In the genomic region with DNA sequence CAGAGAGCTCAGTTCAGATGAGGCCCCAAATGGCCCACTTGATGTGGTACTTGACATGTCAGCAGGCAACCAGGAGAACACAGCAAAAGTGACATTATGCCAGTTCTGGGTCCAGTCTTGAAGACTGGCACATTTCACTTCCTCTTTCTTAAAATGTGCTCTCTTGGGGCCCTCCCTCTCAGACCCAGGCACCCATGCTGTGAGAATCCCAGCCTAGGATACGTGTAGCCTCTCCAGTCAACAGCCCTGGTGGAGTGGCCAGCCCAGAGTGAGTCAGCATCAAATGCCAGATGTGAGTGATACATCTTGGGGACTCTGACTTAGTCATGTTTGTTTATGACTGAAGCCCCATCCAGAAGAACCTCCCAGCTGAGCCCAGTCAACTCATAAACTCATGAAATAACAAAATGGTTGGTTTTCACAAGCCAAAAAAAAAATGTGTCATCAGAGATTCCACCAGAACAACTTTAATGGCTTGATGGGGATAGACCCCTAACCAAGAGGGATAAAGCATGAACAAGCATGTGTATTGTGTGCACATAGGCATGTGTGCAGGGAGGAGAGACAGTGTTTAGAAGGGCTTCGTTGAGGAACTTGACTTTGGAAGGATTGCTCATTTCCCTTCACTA, we compare ENCODE assay signal across 10 cellular contexts.
DNase-seq lines count a peak whose midpoint lies in the region; ATAC-seq, FAIRE-seq and TF ChIP-seq lines count a peak whose summit lies in the region.
"Had no signal": no experiment of that assay in that cellular context is flagged by ENCODE, and none has a peak within 500 bp of the region (broad histone marks: within the 10 kb centered on the region; RNA-seq: fewer than 3 reads in every experiment).

No MANE protein-coding gene starts in this region.

- H3K4me3 ChIP-seq in HepG2 (replicated peaks in 1 of 3; ENCODE audit: insufficient read depth in 1 of 3, low read depth in 2 of 3, low read length in 3 of 3) (no peak overlapping the region), right lobe of liver (no peak overlapping the region), NB4 (ENCODE audit: low read depth, low read length) (no peak overlapping the region), breast epithelium (no peak overlapping the region), PC-9 (no peak overlapping the region)

- BruUV-seq in HepG2 (replicated peaks; lab: Mats Ljungman, UMichigan) (no TSS peak), PC-9 (replicated peaks; lab: Mats Ljungman, UMichigan) (no TSS peak)

- in situ Hi-C loops in HepG2 (cut with HindIII; ENCODE audit: extremely low pct_ligation_motif_present, low pct_unique_long_range_greater_than_20kb), result no loop called here

- H3F3A ChIP-seq in PC-9 (ENCODE audit: insufficient read depth, low read depth), result no peaks in the 10 kb centered on the region

- H3K79me2 ChIP-seq in HepG2 (ENCODE audit: insufficient read depth, low read length) (no peaks in the 10 kb centered on the region), PC-9 (ENCODE audit: low read depth) (no peaks in the 10 kb centered on the region)

- no peak for FAIRE-seq in HepG2 (lab: Jason Lieb, UNC)

- intact Hi-C loops in HepG2 (cut with micrococcal nuclease; ENCODE audit: unreplicated experiment) (no loop called here), right lobe of liver (cut with DNase I) (no loop called here), breast epithelium (cut with DNase I; ENCODE audit: low total_unique reads) (no loop called here), PC-9 (cut with micrococcal nuclease; ENCODE audit: unreplicated experiment) (no loop called here)

- H3K27ac ChIP-seq in HepG2 (ENCODE audit: extremely low read length, insufficient read depth, low read length) (no peak overlapping the region), right lobe of liver (no peak overlapping the region), breast epithelium (peak overlapping the region; percentile 38 to 60), PC-9 (no peak overlapping the region)

- no peak for TF ChIP-seq RAD21 in HepG2 (CRISPR knock-in tag; IDR thresholded peaks at IDR 0.05)

- POLR2A ChIA-PET in HepG2 (lab: Yijun Ruan, JAX), result no interaction called here
- POLR2A ChIA-PET in PC-9 (lab: Charles Lee; ENCODE audit: unreplicated experiment), result no interaction called here

- H3K27me3 ChIP-seq in HepG2 (ENCODE audit: control insufficient read depth in 1 of 2, insufficient read depth in 2 of 2, low read length in 2 of 2), result peaks cover 12 to 88% of the 10 kb centered on the region in 2 experiments; a peak in 4 of 5 replicates
- no peaks in the 10 kb centered on the region for H3K27me3 ChIP-seq in right lobe of liver
- no peaks in the 10 kb centered on the region for H3K27me3 ChIP-seq in breast epithelium
- peaks cover 41% of the 10 kb centered on the region for H3K27me3 ChIP-seq in PC-9 (ENCODE audit: insufficient read depth, low read depth)

- TF ChIP-seq POLR2A in HepG2 (IDR thresholded peaks at IDR 0.05; ENCODE audit: insufficient read depth in 1 of 2, low read depth in 2 of 2, low read length in 2 of 2), result no peak
- no peak for TF ChIP-seq POLR2A in right lobe of liver (IDR thresholded peaks at IDR 0.05)
- no peak for TF ChIP-seq POLR2A in NB4 (IDR thresholded peaks at IDR 0.05; ENCODE audit: extremely low read depth, insufficient read length)
- no peak for TF ChIP-seq POLR2A in breast epithelium (IDR thresholded peaks at IDR 0.05)

- H3K4me2 ChIP-seq in HepG2 (ENCODE audit: low read depth, low read length), result no peak overlapping the region
- H3K4me2 ChIP-seq in PC-9, result no peak overlapping the region

- H3K36me3 ChIP-seq in HepG2 (replicated peaks in 1 of 2; ENCODE audit: control insufficient read depth in 1 of 2, insufficient read depth in 2 of 2, low read length in 2 of 2), result no peaks in the 10 kb centered on the region
- no peaks in the 10 kb centered on the region for H3K36me3 ChIP-seq in right lobe of liver
- H3K36me3 ChIP-seq in breast epithelium, result no peaks in the 10 kb centered on the region
- no peaks in the 10 kb centered on the region for H3K36me3 ChIP-seq in PC-9 (ENCODE audit: low read depth)

- TF ChIP-seq CTCF in HepG2 (CRISPR knock-in tag; IDR thresholded peaks at IDR 0.05) (no peak), right lobe of liver (IDR thresholded peaks at IDR 0.05) (no peak), NB4 (IDR thresholded peaks at IDR 0.05; ENCODE audit: low read depth, low read length) (no peak), breast epithelium (IDR thresholded peaks at IDR 0.05) (no peak), PC-9 (conservative IDR thresholded peaks at IDR 0.05) (no peak)

- H3K4me1 ChIP-seq in HepG2 (ENCODE audit: insufficient read depth, low read length) (no peaks in the 10 kb centered on the region), right lobe of liver (no peaks in the 10 kb centered on the region), breast epithelium (peaks cover 0 to 2% of the 10 kb centered on the region in 2 donors), PC-9 (replicated peaks; ENCODE audit: insufficient read depth) (no peaks in the 10 kb centered on the region)

- H2AFZ ChIP-seq in HepG2 (ENCODE audit: low read length), result no peak overlapping the region
- H2AFZ ChIP-seq in PC-9, result no peak overlapping the region

- TF ChIP-seq EP300 in HepG2 (IDR thresholded peaks at IDR 0.05; ENCODE audit: low read depth in 2 of 2, low read length in 2 of 2) (no peak), HepG2 (CRISPR knock-in tag; IDR thresholded peaks at IDR 0.05; ENCODE audit: borderline replicate concordance) (no peak)

- no peak overlapping the region for H3K9ac ChIP-seq in HepG2 (ENCODE audit: insufficient read depth, low read depth, low read length)

- H4K20me1 ChIP-seq in HepG2 (ENCODE audit: insufficient read depth, low read length), result no peaks in the 10 kb centered on the region; the same call in none of the 2 replicates
- no peaks in the 10 kb centered on the region for H4K20me1 ChIP-seq in PC-9 (ENCODE audit: insufficient read depth)

- no peaks in the 10 kb centered on the region for H3K9me2 ChIP-seq in PC-9 (ENCODE audit: insufficient read depth)

- peaks cover 15% of the 10 kb centered on the region for H3K9me3 ChIP-seq in HepG2 (ENCODE audit: low read length)
- H3K9me3 ChIP-seq in right lobe of liver, result no peaks in the 10 kb centered on the region
- peaks cover 8 to 9% of the 10 kb centered on the region in 2 donors for H3K9me3 ChIP-seq in breast epithelium
- peaks cover 4% of the 10 kb centered on the region; the same call in 1 of the 2 replicates for H3K9me3 ChIP-seq in PC-9 (ENCODE audit: insufficient read depth, low read depth)

- no peak for DNase-seq in HepG2 (ENCODE audit: low spot score)
- no peak for DNase-seq in right lobe of liver
- DNase-seq in NB4 (ENCODE audit: low read depth), result peak; percentile 83
- no peak for DNase-seq in breast epithelium (ENCODE audit: low spot score in 2 of 2)
- DNase-seq in stromal cell of bone marrow (ENCODE audit: low read depth), result peak; percentile 9
- no peak for DNase-seq in amygdala (lab: John Stamatoyannopoulos, UW)
- no peak for DNase-seq in COLO668 (lab: John Stamatoyannopoulos, UW; ENCODE audit: unreplicated experiment)
- no peak for DNase-seq in PC-9
- DNase-seq: NCI-H1092 treated with DMSO at 0.1 percent for 48 hours, SHP77 had no signal

- ATAC-seq in HepG2 (no peak), right lobe of liver (no peak)

- WGBS in HepG2 (ENCODE audit: low lambda C conversion rate), result 0% methylated on average over 2 of the region's 2 CpGs
- 61% methylated on average over 2 of the region's 2 CpGs for WGBS in right lobe of liver (ENCODE audit: insufficient coverage, low coverage, low lambda C conversion rate, missing lambda C conversion rate)

- CTCF ChIA-PET in HepG2 (lab: Yijun Ruan, JAX; ENCODE audit: low intra/inter-chr PET ratio, low total read pairs), result no interaction called here
- CTCF ChIA-PET in PC-9 (lab: Charles Lee), result no interaction called here

TF ChIP-seq in HepG2, 621 proteins besides CTCF, POLR2A, EP300 and RAD21:
- TF ChIP-seq RBAK (CRISPR knock-in tag; IDR thresholded peaks at IDR 0.05), result no peak
- no peak for TF ChIP-seq ZNF512B (CRISPR knock-in tag; IDR thresholded peaks at IDR 0.05; ENCODE audit: borderline replicate concordance)
- TF ChIP-seq ZNF331 (CRISPR knock-in tag; IDR thresholded peaks at IDR 0.05), result peak; percentile 100
- TF ChIP-seq, protein P1, sequence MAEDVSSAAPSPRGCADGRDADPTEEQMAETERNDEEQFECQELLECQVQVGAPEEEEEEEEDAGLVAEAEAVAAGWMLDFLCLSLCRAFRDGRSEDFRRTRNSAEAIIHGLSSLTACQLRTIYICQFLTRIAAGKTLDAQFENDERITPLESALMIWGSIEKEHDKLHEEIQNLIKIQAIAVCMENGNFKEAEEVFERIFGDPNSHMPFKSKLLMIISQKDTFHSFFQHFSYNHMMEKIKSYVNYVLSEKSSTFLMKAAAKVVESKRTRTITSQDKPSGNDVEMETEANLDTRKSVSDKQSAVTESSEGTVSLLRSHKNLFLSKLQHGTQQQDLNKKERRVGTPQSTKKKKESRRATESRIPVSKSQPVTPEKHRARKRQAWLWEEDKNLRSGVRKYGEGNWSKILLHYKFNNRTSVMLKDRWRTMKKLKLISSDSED (CRISPR knock-in tag; IDR thresholded peaks at IDR 0.05), result no peak

Comparison
In these comparisons a context has a peak if more than half of its experiments do, and no peak if none do; other contexts are left out.
1. DNase-seq: peak in NB4 (single experiment) and stromal cell of bone marrow (single experiment); none in HepG2 (single experiment), right lobe of liver (0 of 3), breast epithelium (0 of 2), amygdala (0 of 56), COLO668 (single experiment) and PC-9 (0 of 2).
2. H3K27ac ChIP-seq: peak in breast epithelium (2 of 2); none in HepG2 (single experiment), right lobe of liver (0 of 3) and PC-9 (single experiment).